Comparison of ENCODE assay signal across 8 cellular contexts in genomic region chr6:145815351-145815772, GRCh38. TPM values are rescaled to one million over a fixed set of nuclear protein-coding genes. Genes with fewer than 3 reads are reported as not detected.
A peak's percentile ranks its signal among the peaks of the same experiment; 100 is the strongest.
DNase-seq lines count a peak whose midpoint lies in the region; ATAC-seq and TF ChIP-seq lines count a peak whose summit lies in the region.

No MANE protein-coding gene starts in this region.

- H3K9me3 ChIP-seq in parathyroid adenoma (ENCODE audit: control insufficient read depth, low read length), result no peaks in the 10 kb centered on the region

- no peaks in the 10 kb centered on the region for H3K9me3 Mint-ChIP-seq in Calu3 (ENCODE audit: low read depth, unreplicated experiment)
- H3K9me3 Mint-ChIP-seq in activated CD8-positive, alpha-beta T cell treated with anti-CD3 and anti-CD28 coated beads, Interleukin-2, amount 10 ng/mL, durations not matched to agents 7 days and 5 days (ENCODE audit: insufficient read depth), result no peaks in the 10 kb centered on the region
- H3K9me3 Mint-ChIP-seq in glutamatergic neuron (ENCODE audit: unreplicated experiment), result peaks cover 8% of the 10 kb centered on the region

- H3K36me3 Mint-ChIP-seq in Calu3 (ENCODE audit: insufficient read depth, unreplicated experiment) (peaks cover 20% of the 10 kb centered on the region), glutamatergic neuron (ENCODE audit: unreplicated experiment) (no peaks in the 10 kb centered on the region)
- peaks cover 8% of the 10 kb centered on the region for H3K36me3 Mint-ChIP-seq in activated CD8-positive, alpha-beta T cell treated with anti-CD3 and anti-CD28 coated beads, Interleukin-2, amount 10 ng/mL, durations not matched to agents 7 days and 5 days (ENCODE audit: low read depth)

- H3K36me3 ChIP-seq in parathyroid adenoma (ENCODE audit: control insufficient read depth, insufficient read depth, low read length), result no peaks in the 10 kb centered on the region

- TF ChIP-seq CTCF in Calu3 (IDR thresholded peaks at IDR 0.05; ENCODE audit: unreplicated experiment), result no peak
- no peak for TF ChIP-seq CTCF in glutamatergic neuron (IDR thresholded peaks at IDR 0.05; ENCODE audit: partially characterized antibody, unreplicated experiment)
- no peak for TF ChIP-seq CTCF in parathyroid adenoma (IDR thresholded peaks at IDR 0.05)

- H2AFZ ChIP-seq in parathyroid adenoma, result peak overlapping the region; percentile 93

- H3K27me3 Mint-ChIP-seq in Calu3 (ENCODE audit: unreplicated experiment) (no peaks in the 10 kb centered on the region), glutamatergic neuron (ENCODE audit: unreplicated experiment) (peaks cover 3% of the 10 kb centered on the region)
- H3K27me3 Mint-ChIP-seq in activated CD8-positive, alpha-beta T cell treated with anti-CD3 and anti-CD28 coated beads, Interleukin-2, amount 10 ng/mL, durations not matched to agents 7 days and 5 days (ENCODE audit: low read depth), result no peaks in the 10 kb centered on the region

- ATAC-seq in GM19455 (IDR thresholded peaks at IDR 0.05; ENCODE audit: unreplicated experiment), result peak; percentile 2
- ATAC-seq in activated CD8-positive, alpha-beta T cell treated with anti-CD3 and anti-CD28 coated beads, Interleukin-2, amount 10 ng/mL, durations not matched to agents 7 days and 5 days, result no peak

- H3K4me1 ChIP-seq in parathyroid adenoma, result peaks cover 10% of the 10 kb centered on the region

- peak overlapping the region; percentile 69 for H3K9ac ChIP-seq in parathyroid adenoma

- H3K4me1 Mint-ChIP-seq in Calu3 (ENCODE audit: low read depth, unreplicated experiment), result peaks cover 14% of the 10 kb centered on the region
- H3K4me1 Mint-ChIP-seq in activated CD8-positive, alpha-beta T cell treated with anti-CD3 and anti-CD28 coated beads, Interleukin-2, amount 10 ng/mL, durations not matched to agents 7 days and 5 days (ENCODE audit: low read depth), result peaks cover 28% of the 10 kb centered on the region
- H3K4me1 Mint-ChIP-seq in glutamatergic neuron (ENCODE audit: low read depth, unreplicated experiment), result peaks cover 10% of the 10 kb centered on the region

- peak overlapping the region; percentile 94 for H3K27ac ChIP-seq in parathyroid adenoma

- H3K4me3 Mint-ChIP-seq in Calu3 (ENCODE audit: low read depth, unreplicated experiment) (peak overlapping the region; percentile 87), glutamatergic neuron (ENCODE audit: unreplicated experiment) (peak overlapping the region; percentile 92)
- H3K4me3 Mint-ChIP-seq in activated CD8-positive, alpha-beta T cell treated with anti-CD3 and anti-CD28 coated beads, Interleukin-2, amount 10 ng/mL, durations not matched to agents 7 days and 5 days, result peak overlapping the region; percentile 94

- CTCF ChIA-PET in Calu3 (lab: Charles Lee), result no interaction called here
- CTCF ChIA-PET in activated CD8-positive, alpha-beta T cell treated with anti-CD3 and anti-CD28 coated beads, Interleukin-2, amount 10 ng/mL, durations not matched to agents 7 days and 5 days (lab: Charles Lee), result interaction anchor here (0.9 to 2.6 kb wide), 10 partner anchors 8 to 149 kb away, joined by 3 to 9 read pairs (median 4); partner anchors contain the start of genes EPM2A and SHPRH

- no peak for DNase-seq in Calu3
- peak; percentile 16 for DNase-seq in HPDE6-E6E7 (ENCODE audit: extremely low spot score)
- no peak for DNase-seq in activated CD8-positive, alpha-beta T cell treated with anti-CD3 and anti-CD28 coated beads, Interleukin-2, amount 10 ng/mL, durations not matched to agents 7 days and 5 days
- DNase-seq in glutamatergic neuron, result peak; percentile 67
- DNase-seq in T-helper 9 cell, result no peak
- no peak for DNase-seq in NAMALWA (ENCODE audit: low spot score)

- H3K27me3 ChIP-seq in parathyroid adenoma (ENCODE audit: control insufficient read depth, insufficient read depth, low read length), result no peaks in the 10 kb centered on the region

- H3K4me3 ChIP-seq in parathyroid adenoma (ENCODE audit: low read depth, low read length), result peak overlapping the region; percentile 94

- POLR2A ChIA-PET in activated CD8-positive, alpha-beta T cell treated with anti-CD3 and anti-CD28 coated beads, Interleukin-2, amount 10 ng/mL, durations not matched to agents 7 days and 5 days (lab: Charles Lee), result interaction anchor here (0.8 to 3.6 kb wide), 7 partner anchors 9 to 149 kb away, joined by 3 to 46 read pairs (median 11); partner anchors contain the start of genes EPM2A and SHPRH

- peaks cover 11% of the 10 kb centered on the region for H3K79me2 ChIP-seq in parathyroid adenoma

- no TSS peak for BruUV-seq in Calu3 (replicated peaks; lab: Mats Ljungman, UMichigan)

- H3K27ac Mint-ChIP-seq in Calu3 (ENCODE audit: unreplicated experiment) (peak overlapping the region; percentile 78), glutamatergic neuron (ENCODE audit: unreplicated experiment) (peak overlapping the region; percentile 98)
- H3K27ac Mint-ChIP-seq in activated CD8-positive, alpha-beta T cell treated with anti-CD3 and anti-CD28 coated beads, Interleukin-2, amount 10 ng/mL, durations not matched to agents 7 days and 5 days, result peak overlapping the region; percentile 94

- intact Hi-C loops in Calu3 (cut with micrococcal nuclease; ENCODE audit: unreplicated experiment), result no loop called here

- H3K4me2 ChIP-seq in parathyroid adenoma (ENCODE audit: low read length), result peak overlapping the region; percentile 99

RNA-seq across cellular contexts. Expression of gene FBXO30, which starts 0.8 kb away (rescaled TPM):
- total RNA-seq in Calu3 (2022), result 3.6 TPM in 2 replicates
- total RNA-seq in activated CD8-positive, alpha-beta T cell treated with anti-CD3 and anti-CD28 coated beads, Interleukin-2, amount 10 ng/mL, durations not matched to agents 7 days and 5 days, result 1 to 10 TPM; 3.5 to 4.1 TPM
- 12.1 TPM for total RNA-seq in glutamatergic neuron (ENCODE audit: unreplicated experiment)

Comparison
In these comparisons a context has a peak if more than half of its experiments do, and no peak if none do; other contexts are left out.
1. DNase-seq: peak in HPDE6-E6E7 (single experiment) and glutamatergic neuron (single experiment); none in Calu3 (single experiment), activated CD8-positive, alpha-beta T cell treated with anti-CD3 and anti-CD28 coated beads, Interleukin-2, amount 10 ng/mL, durations not matched to agents 7 days and 5 days (single experiment), T-helper 9 cell (single experiment) and NAMALWA (single experiment).
2. Peak in every context shown above with its lines, with median percentiles within 50 percentile points of each other: H3K27ac Mint-ChIP-seq and H3K4me3 Mint-ChIP-seq.